Comparison of ENCODE assay signal across 9 cellular contexts in the genomic region with DNA sequence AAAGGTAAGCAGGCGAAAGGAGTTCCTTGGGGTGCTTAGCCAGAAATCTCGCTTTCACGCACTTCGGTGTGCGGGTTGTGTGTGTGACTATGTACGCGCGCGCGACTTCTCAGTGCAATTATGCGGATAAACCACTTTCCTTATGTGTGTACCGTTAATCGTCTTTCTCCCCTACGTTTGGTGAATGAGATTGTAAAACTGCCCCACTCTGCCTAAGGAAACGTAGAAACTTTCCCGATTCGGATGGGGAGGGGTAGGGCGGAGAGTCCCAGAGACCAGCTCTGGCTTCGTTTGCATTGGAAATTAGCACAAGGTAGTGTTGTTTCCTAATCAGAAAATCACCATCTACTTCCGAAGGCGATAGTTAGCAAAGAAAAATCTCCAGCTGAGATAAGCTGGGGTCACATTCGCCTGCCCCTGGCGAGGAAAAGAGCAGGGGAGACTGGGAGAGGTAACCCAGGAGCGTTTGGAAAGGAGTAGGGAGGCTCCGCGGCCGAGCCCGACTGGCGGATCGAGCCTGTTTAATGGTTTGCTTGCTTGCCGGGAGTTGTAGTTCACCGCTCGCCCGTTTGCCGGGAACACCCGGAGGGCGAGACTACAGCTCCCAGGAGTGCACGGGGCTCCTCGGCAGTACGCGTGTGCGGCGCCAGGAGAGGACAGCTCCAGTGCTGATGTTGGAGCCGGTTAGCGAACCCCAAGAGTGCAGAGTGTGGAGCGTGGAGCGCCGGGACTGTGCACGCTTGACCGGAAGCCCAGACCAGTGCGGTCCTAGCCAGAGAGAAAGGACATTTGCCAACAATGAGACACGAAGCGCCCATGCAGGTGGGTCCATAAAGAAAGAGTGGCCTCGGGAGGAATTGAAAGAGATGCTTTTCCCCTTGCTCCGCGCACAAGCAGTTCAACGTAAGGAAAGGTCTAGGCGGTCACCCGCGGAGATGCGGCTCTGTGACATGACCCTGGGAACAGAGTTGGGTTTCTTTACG. TPM values are rescaled to one million over a fixed set of nuclear protein-coding genes. Genes with fewer than 3 reads are reported as not detected.
A peak's percentile ranks its signal among the peaks of the same experiment; 100 is the strongest.
DNase-seq lines count a peak whose midpoint lies in the region; ATAC-seq, FAIRE-seq and TF ChIP-seq lines count a peak whose summit lies in the region.
"Had no signal": no experiment of that assay in that cellular context is flagged by ENCODE, and none has a peak within 500 bp of the region (broad histone marks: within the 10 kb centered on the region; RNA-seq: fewer than 3 reads in every experiment).

A gene with protein sequence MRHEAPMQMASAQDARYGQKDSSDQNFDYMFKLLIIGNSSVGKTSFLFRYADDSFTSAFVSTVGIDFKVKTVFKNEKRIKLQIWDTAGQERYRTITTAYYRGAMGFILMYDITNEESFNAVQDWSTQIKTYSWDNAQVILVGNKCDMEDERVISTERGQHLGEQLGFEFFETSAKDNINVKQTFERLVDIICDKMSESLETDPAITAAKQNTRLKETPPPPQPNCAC (plus strand): TSS at position 665 of the 983 bp plus-strand sequence. CDS start 134 bp downstream, at position 799.

- H4K20me1 ChIP-seq in endothelial cell of umbilical vein (replicated peaks; ENCODE audit: control insufficient read depth, extremely low read depth, insufficient read depth, low read length), result no peaks in the 10 kb centered on the region

- CTCF ChIA-PET in activated CD4-positive, alpha-beta T cell treated with anti-CD3 and anti-CD28 coated beads, Interleukin-2, amount 10 ng/mL, durations not matched to agents 7 days and 5 days (lab: Charles Lee), result no interaction called here
- CTCF ChIA-PET in endothelial cell of umbilical vein (lab: Charles Lee), result interaction anchor here (0.6 to 2.8 kb wide), 8 partner anchors 11 to 230 kb away, joined by 3 to 11 read pairs (median 6); no protein-coding TSS in a partner anchor

- peak within 1 kb of the TSS; percentile 18 for H3K9ac ChIP-seq in endothelial cell of umbilical vein (replicated peaks; ENCODE audit: extremely low read depth, insufficient read depth, low read length)

- intact Hi-C loops in endothelial cell of umbilical vein (cut with micrococcal nuclease), result loop anchor here (1.0 kb wide), 2 partner anchors 85 to 231 kb away; no protein-coding TSS in a partner anchor

- no peak for TF ChIP-seq CTCF in endothelial cell of umbilical vein (IDR thresholded peaks at IDR 0.05; ENCODE audit: extremely low read depth in 1 of 2, insufficient read depth in 1 of 2, low read depth in 1 of 2, low read length in 2 of 2)

- peak within 1 kb of the TSS; percentile 98 for H2AFZ ChIP-seq in endothelial cell of umbilical vein (ENCODE audit: low read depth, low read length)

- FAIRE-seq in endothelial cell of umbilical vein (lab: Jason Lieb, UNC), result peak; percentile 92

- TF ChIP-seq POLR2A in endothelial cell of umbilical vein (IDR thresholded peaks at IDR 0.05; ENCODE audit: low read depth, low read length), result no peak

- H3K4me1 ChIP-seq in endothelial cell of umbilical vein (ENCODE audit: control insufficient read depth, extremely low read depth, insufficient read depth, low read length), result peaks cover 15% of the 10 kb centered on the region

- H3K27me3 Mint-ChIP-seq in activated CD4-positive, alpha-beta T cell treated with anti-CD3 and anti-CD28 coated beads, Interleukin-2, amount 10 ng/mL, durations not matched to agents 7 days and 5 days, result peaks cover 33% of the 10 kb centered on the region
- peaks cover 16% of the 10 kb centered on the region for H3K27me3 Mint-ChIP-seq in memory B cell

- ATAC-seq in HG03196 (IDR thresholded peaks at IDR 0.05; ENCODE audit: unreplicated experiment), result peak; percentile 100
- ATAC-seq in memory B cell (ENCODE audit: low read depth), result peak; percentile 100

- H3K9me1 ChIP-seq in endothelial cell of umbilical vein (replicated peaks; ENCODE audit: control insufficient read depth, extremely low read depth, insufficient read depth, low read length), result no peaks in the 10 kb centered on the region

- peak within 1 kb of the TSS; percentile 100 for H3K4me2 ChIP-seq in endothelial cell of umbilical vein (ENCODE audit: insufficient read depth, low read length)

- no peaks in the 10 kb centered on the region for H3K36me3 Mint-ChIP-seq in activated CD4-positive, alpha-beta T cell treated with anti-CD3 and anti-CD28 coated beads, Interleukin-2, amount 10 ng/mL, durations not matched to agents 7 days and 5 days (ENCODE audit: low read depth)
- H3K36me3 Mint-ChIP-seq in memory B cell, result no peaks in the 10 kb centered on the region

- H3K4me3 Mint-ChIP-seq in activated CD4-positive, alpha-beta T cell treated with anti-CD3 and anti-CD28 coated beads, Interleukin-2, amount 10 ng/mL, durations not matched to agents 7 days and 5 days, result peak within 1 kb of the TSS; percentile 72
- H3K4me3 Mint-ChIP-seq in memory B cell, result peak within 1 kb of the TSS; percentile 98

- peak within 1 kb of the TSS; percentile 45 to 93 (median 80) for H3K4me3 ChIP-seq in endothelial cell of umbilical vein (replicated peaks in 1 of 3; ENCODE audit: insufficient read depth in 1 of 3, low read depth in 1 of 3, low read length in 3 of 3)

- no peaks in the 10 kb centered on the region for H3K9me3 Mint-ChIP-seq in activated CD4-positive, alpha-beta T cell treated with anti-CD3 and anti-CD28 coated beads, Interleukin-2, amount 10 ng/mL, durations not matched to agents 7 days and 5 days
- no peaks in the 10 kb centered on the region for H3K9me3 Mint-ChIP-seq in memory B cell

- H3K36me3 ChIP-seq in endothelial cell of umbilical vein (ENCODE audit: control insufficient read depth in 2 of 2, extremely low read depth in 1 of 2, insufficient read depth in 2 of 2, low read length in 2 of 2), result no peaks in the 10 kb centered on the region

- dilution Hi-C loops in endothelial cell of umbilical vein (cut with MboI; ENCODE audit: extremely low pct_ligation_motif_present, low sequenced_read_pairs), result no loop called here

- H3K9me3 ChIP-seq in endothelial cell of umbilical vein (replicated peaks; ENCODE audit: control insufficient read depth, insufficient read depth, low read length), result no peaks in the 10 kb centered on the region

- H3K27me3 ChIP-seq in endothelial cell of umbilical vein (ENCODE audit: control insufficient read depth in 2 of 2, insufficient read depth in 2 of 2, low read length in 2 of 2), result peaks cover 18 to 40% of the 10 kb centered on the region in 2 experiments

- peak; percentile 33 to 98 (median 86) for DNase-seq in C1 segment of cervical spinal cord (lab: John Stamatoyannopoulos, UW)
- DNase-seq in GM19238 (ENCODE audit: insufficient read length, low spot score), result peak; percentile 71
- peak; percentile 85 for DNase-seq in NCI-H2227 treated with DMSO at 0.1 percent for 48 hours (lab: John Stamatoyannopoulos, UW)
- DNase-seq in activated CD4-positive, alpha-beta T cell treated with anti-CD3 and anti-CD28 coated beads, Interleukin-2, amount 10 ng/mL, durations not matched to agents 7 days and 5 days, result peak; percentile 74
- DNase-seq in endothelial cell of umbilical vein (ENCODE audit: low read depth, low spot score), result peak; percentile 97
- DNase-seq in memory B cell (ENCODE audit: low spot score in 2 of 2), result peak; percentile 62 to 73
- peak; percentile 14 for DNase-seq in stimulated activated CD8-positive, alpha-beta memory T cell treated with anti-CD3 and anti-CD28 coated beads, Interleukin-12 subunit alpha, Interleukin-12 subunit beta, amount 100 ng/mL, for 24 hours (ENCODE audit: extremely low read depth)

- H3K79me2 ChIP-seq in endothelial cell of umbilical vein (ENCODE audit: control insufficient read depth, insufficient read depth, low read length), result no peaks in the 10 kb centered on the region

- no peak within 1 kb of the TSS for H3K27ac Mint-ChIP-seq in activated CD4-positive, alpha-beta T cell treated with anti-CD3 and anti-CD28 coated beads, Interleukin-2, amount 10 ng/mL, durations not matched to agents 7 days and 5 days
- H3K27ac Mint-ChIP-seq in memory B cell, result no peak within 1 kb of the TSS

- no peak within 1 kb of the TSS for H3K27ac ChIP-seq in endothelial cell of umbilical vein (ENCODE audit: insufficient read depth, low read depth, low read length)

- POLR2A ChIA-PET in activated CD4-positive, alpha-beta T cell treated with anti-CD3 and anti-CD28 coated beads, Interleukin-2, amount 10 ng/mL, durations not matched to agents 7 days and 5 days (lab: Charles Lee), result no interaction called here
- POLR2A ChIA-PET in endothelial cell of umbilical vein (lab: Charles Lee), result no interaction called here

- H3K4me1 Mint-ChIP-seq in activated CD4-positive, alpha-beta T cell treated with anti-CD3 and anti-CD28 coated beads, Interleukin-2, amount 10 ng/mL, durations not matched to agents 7 days and 5 days, result peaks cover 18% of the 10 kb centered on the region
- H3K4me1 Mint-ChIP-seq in memory B cell, result peaks cover 17% of the 10 kb centered on the region

- no TSS peak for BruUV-seq in endothelial cell of umbilical vein (replicated peaks; lab: Mats Ljungman, UMichigan)

TF ChIP-seq in endothelial cell of umbilical vein, 7 proteins besides CTCF, POLR2A, EP300 and RAD21:
- TF ChIP-seq POLR2AphosphoS5 (IDR thresholded peaks at IDR 0.05; ENCODE audit: insufficient read depth, low read depth, low read length) (no peak), MYC (IDR thresholded peaks at IDR 0.05; ENCODE audit: low read depth, low read length) (no peak), EZH2 (IDR thresholded peaks at IDR 0.05; ENCODE audit: borderline replicate concordance, low read depth, low read length, severe bottlenecking) (peak; percentile 50), FOS (IDR thresholded peaks at IDR 0.05; ENCODE audit: borderline replicate concordance, insufficient read depth, low read length) (no peak), GATA2 (IDR thresholded peaks at IDR 0.05; ENCODE audit: insufficient read depth, insufficient read length, low read depth, low read length) (no peak)

RNA-seq across cellular contexts. Expression of the gene that starts here (rescaled TPM):
- not detected for total RNA-seq in activated CD4-positive, alpha-beta T cell treated with anti-CD3 and anti-CD28 coated beads, Interleukin-2, amount 10 ng/mL, durations not matched to agents 7 days and 5 days
- 0.04 TPM in 1 of 2 replicates, not detected in the other for total RNA-seq in endothelial cell of umbilical vein
- polyA plus RNA-seq in endothelial cell of umbilical vein, result 0.22 and 0.66 TPM in 2 replicates
- polyA plus RNA-seq in endothelial cell of umbilical vein (2011; cell fraction: cytosol; rRNA removed), result 0.37 and 1.2 TPM in 2 replicates
- 0.01 and 0.11 TPM in 2 replicates for polyA plus RNA-seq in endothelial cell of umbilical vein (2011; cell fraction: nucleus; rRNA removed)
- polyA plus RNA-seq in endothelial cell of umbilical vein (2012), result 6.1 and 8.0 TPM in 2 replicates
- polyA minus RNA-seq in endothelial cell of umbilical vein, result 1.2 and 1.3 TPM in 2 replicates
- not detected for polyA minus RNA-seq in endothelial cell of umbilical vein (2011; cell fraction: cytosol; rRNA and poly(A)+ RNA removed)
- 1.7 and 1.9 TPM in 2 replicates for polyA minus RNA-seq in endothelial cell of umbilical vein (2011; cell fraction: nucleus; rRNA and poly(A)+ RNA removed)
- total RNA-seq: T-helper 1 cell treated with Interleukin-12 subunit alpha and Interleukin-12 subunit beta and Interleukin-4 antibody, amounts not matched to agents 30 ng/mL and 1 ng/mL, for 36 hours had no signal

Comparison
In these comparisons a context has a peak if more than half of its experiments do, and no peak if none do; other contexts are left out.
1. Peak in DNase-seq in activated CD4-positive, alpha-beta T cell treated with anti-CD3 and anti-CD28 coated beads, Interleukin-2, amount 10 ng/mL, durations not matched to agents 7 days and 5 days; RNA of the gene not detected or under 1 TPM.
2. DNase-seq: peak in every context shown above with its lines; median percentile 97 in endothelial cell of umbilical vein; 86 in C1 segment of cervical spinal cord; 85 in NCI-H2227 treated with DMSO at 0.1 percent for 48 hours; 74 in activated CD4-positive, alpha-beta T cell treated with anti-CD3 and anti-CD28 coated beads, Interleukin-2, amount 10 ng/mL, durations not matched to agents 7 days and 5 days; 71 in GM19238; 68 in memory B cell; 14 in stimulated activated CD8-positive, alpha-beta memory T cell treated with anti-CD3 and anti-CD28 coated beads, Interleukin-12 subunit alpha, Interleukin-12 subunit beta, amount 100 ng/mL, for 24 hours.